Comparison of ENCODE assay signal across 20 cellular contexts in the genomic region with DNA sequence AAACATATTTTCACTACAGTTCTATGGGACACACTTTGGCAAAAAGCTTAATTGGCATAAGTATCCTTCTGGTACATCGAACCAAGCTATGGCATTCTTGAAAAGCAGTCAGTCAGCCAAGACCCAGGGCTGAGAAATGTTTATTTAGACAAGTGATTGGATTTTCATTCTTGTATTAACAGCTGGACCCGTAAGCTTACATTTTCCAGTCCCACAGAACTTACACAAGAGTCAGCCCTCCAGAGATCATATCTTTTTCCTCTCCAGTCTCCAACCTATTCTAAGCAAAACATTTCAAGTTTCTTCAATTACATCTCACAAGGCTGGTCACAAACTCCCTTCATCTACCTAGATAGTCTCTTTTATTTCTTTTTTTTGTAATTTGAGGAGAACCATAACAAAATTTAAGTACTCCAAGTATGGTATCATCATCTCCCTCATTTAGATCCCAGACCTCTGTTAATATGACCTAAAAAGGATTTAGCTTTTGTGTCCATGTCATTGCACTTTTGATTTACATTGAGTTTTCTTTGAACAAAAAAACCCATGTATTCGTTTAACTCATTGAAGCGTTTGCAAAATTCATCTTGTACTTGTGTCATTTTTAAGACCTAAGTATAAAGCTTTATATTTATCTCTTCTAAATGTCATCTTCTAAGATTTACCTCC.
"Had no signal": no experiment of that assay in that cellular context is flagged by ENCODE, and none has a peak within 500 bp of the region (broad histone marks: within the 10 kb centered on the region; RNA-seq: fewer than 3 reads in every experiment).

No MANE protein-coding gene starts in this region.

- DNase-seq: activated CD4-positive, alpha-beta T cell treated with anti-CD3 and anti-CD28 coated beads, Interleukin-2, amount 10 ng/mL, durations not matched to agents 24 days and 14 days; activated CD8-positive, alpha-beta T cell treated with anti-CD3 and anti-CD28 coated beads for 36 hours; activated effector memory CD4-positive, alpha-beta T cell treated with Interleukin-2 at 50 U/mL for 16 hours; activated naive CD4-positive, alpha-beta T cell treated with anti-CD3 and anti-CD28 coated beads, Interleukin-2, amount 50 U/mL, for 16 hours; activated T-cell treated with anti-CD3 and anti-CD28 coated beads, Interleukin-2, amount 50 U/mL, for 48 hours; effector memory CD8-positive, alpha-beta T cell; kidney glomerular epithelial cell; naive thymus-derived CD8-positive, alpha-beta T cell; right lobe of liver; stimulated activated CD4-positive, alpha-beta T cell treated with anti-CD3 and anti-CD28 coated beads, Interleukin-4, amount 100 ng/mL, for 24 hours; stomach; T-helper 1 cell; T-helper 9 cell; testis had no signal

- H3K27ac ChIP-seq: gastroesophageal sphincter, heart left ventricle, right lobe of liver, stomach, testis had no signal

- H3K27me3 Mint-ChIP-seq: activated CD8-positive, alpha-beta T cell treated with anti-CD3 and anti-CD28 coated beads for 36 hours; memory B cell had no signal

- H3K36me3 ChIP-seq: gastroesophageal sphincter, heart left ventricle, right lobe of liver, stomach had no signal

- H3K4me3 ChIP-seq: gastroesophageal sphincter, heart left ventricle, right lobe of liver, smooth muscle cell, stomach, testis had no signal

- H3K4me1 ChIP-seq: stomach, testis had no signal

- H3K4me2 ChIP-seq: smooth muscle cell had no signal

- H3K4me3 Mint-ChIP-seq: activated CD4-positive, alpha-beta T cell treated with anti-CD3 and anti-CD28 coated beads, Interleukin-2, amount 10 ng/mL, durations not matched to agents 24 days and 14 days; activated CD8-positive, alpha-beta T cell treated with anti-CD3 and anti-CD28 coated beads for 36 hours; effector memory CD8-positive, alpha-beta T cell; memory B cell; naive thymus-derived CD8-positive, alpha-beta T cell; stimulated activated effector memory CD8-positive, alpha-beta T cell treated with anti-CD3 and anti-CD28 coated beads, Interleukin-12 subunit alpha, Interleukin-12 subunit beta, amount 100 ng/mL, for 72 hours; type B pancreatic cell had no signal

- H3K9me3 ChIP-seq: gastroesophageal sphincter, heart left ventricle, right lobe of liver, stomach, testis had no signal

- ATAC-seq: activated CD8-positive, alpha-beta T cell treated with anti-CD3 and anti-CD28 coated beads for 36 hours; effector memory CD8-positive, alpha-beta T cell; gastroesophageal sphincter; naive thymus-derived CD8-positive, alpha-beta T cell; stimulated activated effector memory CD8-positive, alpha-beta T cell treated with anti-CD3 and anti-CD28 coated beads, Interleukin-12 subunit alpha, Interleukin-12 subunit beta, amount 100 ng/mL, for 72 hours had no signal

- H3K9me3 Mint-ChIP-seq: activated CD8-positive, alpha-beta T cell treated with anti-CD3 and anti-CD28 coated beads for 36 hours; effector memory CD8-positive, alpha-beta T cell; memory B cell; naive thymus-derived CD8-positive, alpha-beta T cell; stimulated activated effector memory CD8-positive, alpha-beta T cell treated with anti-CD3 and anti-CD28 coated beads, Interleukin-12 subunit alpha, Interleukin-12 subunit beta, amount 100 ng/mL, for 72 hours; type B pancreatic cell had no signal

- H3K27ac Mint-ChIP-seq: activated CD4-positive, alpha-beta T cell treated with anti-CD3 and anti-CD28 coated beads, Interleukin-2, amount 10 ng/mL, durations not matched to agents 24 days and 14 days; activated CD8-positive, alpha-beta T cell treated with anti-CD3 and anti-CD28 coated beads for 36 hours; effector memory CD8-positive, alpha-beta T cell; memory B cell; naive thymus-derived CD8-positive, alpha-beta T cell; stimulated activated effector memory CD8-positive, alpha-beta T cell treated with anti-CD3 and anti-CD28 coated beads, Interleukin-12 subunit alpha, Interleukin-12 subunit beta, amount 100 ng/mL, for 72 hours; type B pancreatic cell had no signal

- H3K27me3 ChIP-seq: gastroesophageal sphincter, heart left ventricle, right lobe of liver, testis had no signal
